2 cellular contexts compared by ENCODE assay signal in genomic region chr7:24788956-24789576, GRCh38.
TF ChIP-seq lines count a peak whose summit lies in the region.

No MANE protein-coding gene starts in this region.

TF ChIP-seq in K562, 482 proteins besides CTCF, POLR2A, EP300 and RAD21 (continued from another document):
- TF ChIP-seq TCF3 (CRISPR knock-in tag; IDR thresholded peaks at IDR 0.05) = peak; percentile 41; the same call in 1 of the 2 replicates

TF ChIP-seq in SK-N-SH treated with all-trans-retinoic acid at 6 μM for 48 hours, 23 proteins besides CTCF, POLR2A, EP300 and RAD21 (continued from another document):
- TF ChIP-seq PATZ1 (CRISPR knock-in tag; IDR thresholded peaks at IDR 0.05; ENCODE audit: borderline replicate concordance) (no peak), CREB5 (CRISPR knock-in tag; IDR thresholded peaks at IDR 0.05; ENCODE audit: low read depth) (no peak), CSDC2 (CRISPR knock-in tag; IDR thresholded peaks at IDR 0.05) (no peak), ZFP3 (CRISPR knock-in tag; IDR thresholded peaks at IDR 0.05) (no peak)
- TF ChIP-seq, protein P1, sequence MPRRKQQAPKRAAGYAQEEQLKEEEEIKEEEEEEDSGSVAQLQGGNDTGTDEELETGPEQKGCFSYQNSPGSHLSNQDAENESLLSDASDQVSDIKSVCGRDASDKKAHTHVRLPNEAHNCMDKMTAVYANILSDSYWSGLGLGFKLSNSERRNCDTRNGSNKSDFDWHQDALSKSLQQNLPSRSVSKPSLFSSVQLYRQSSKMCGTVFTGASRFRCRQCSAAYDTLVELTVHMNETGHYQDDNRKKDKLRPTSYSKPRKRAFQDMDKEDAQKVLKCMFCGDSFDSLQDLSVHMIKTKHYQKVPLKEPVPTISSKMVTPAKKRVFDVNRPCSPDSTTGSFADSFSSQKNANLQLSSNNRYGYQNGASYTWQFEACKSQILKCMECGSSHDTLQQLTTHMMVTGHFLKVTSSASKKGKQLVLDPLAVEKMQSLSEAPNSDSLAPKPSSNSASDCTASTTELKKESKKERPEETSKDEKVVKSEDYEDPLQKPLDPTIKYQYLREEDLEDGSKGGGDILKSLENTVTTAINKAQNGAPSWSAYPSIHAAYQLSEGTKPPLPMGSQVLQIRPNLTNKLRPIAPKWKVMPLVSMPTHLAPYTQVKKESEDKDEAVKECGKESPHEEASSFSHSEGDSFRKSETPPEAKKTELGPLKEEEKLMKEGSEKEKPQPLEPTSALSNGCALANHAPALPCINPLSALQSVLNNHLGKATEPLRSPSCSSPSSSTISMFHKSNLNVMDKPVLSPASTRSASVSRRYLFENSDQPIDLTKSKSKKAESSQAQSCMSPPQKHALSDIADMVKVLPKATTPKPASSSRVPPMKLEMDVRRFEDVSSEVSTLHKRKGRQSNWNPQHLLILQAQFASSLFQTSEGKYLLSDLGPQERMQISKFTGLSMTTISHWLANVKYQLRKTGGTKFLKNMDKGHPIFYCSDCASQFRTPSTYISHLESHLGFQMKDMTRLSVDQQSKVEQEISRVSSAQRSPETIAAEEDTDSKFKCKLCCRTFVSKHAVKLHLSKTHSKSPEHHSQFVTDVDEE (CRISPR knock-in tag; IDR thresholded peaks at IDR 0.05) = no peak
